In the genomic region with DNA sequence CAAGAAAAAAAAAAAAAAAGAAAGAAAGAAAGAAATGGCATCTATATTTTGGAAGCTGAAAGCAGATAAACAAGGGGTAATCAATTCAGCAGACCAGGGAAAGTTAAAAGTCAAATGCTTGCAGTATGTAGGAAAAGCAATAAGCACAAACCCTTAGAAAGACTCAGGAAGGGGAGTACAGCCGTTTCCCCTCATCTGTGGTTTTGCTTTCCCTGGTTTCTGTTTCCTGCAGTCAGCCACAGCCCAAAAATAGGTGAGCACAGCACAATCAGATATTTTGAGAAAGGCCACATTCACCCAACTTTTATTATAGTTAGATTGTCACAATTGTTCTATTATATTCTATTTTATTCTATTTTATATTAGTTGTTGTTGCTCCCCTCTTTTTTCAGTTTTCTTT, we compare ENCODE assay signal across 11 cellular contexts.
"Had no signal": no experiment of that assay in that cellular context is flagged by ENCODE, and none has a peak within 500 bp of the region (broad histone marks: within the 10 kb centered on the region; RNA-seq: fewer than 3 reads in every experiment).

No MANE protein-coding gene starts in this region.

- ATAC-seq: activated naive CD4-positive, alpha-beta T cell treated with anti-CD3 and anti-CD28 coated beads, Interleukin-2, amount 50 U/mL, for 72 hours had no signal

- DNase-seq: activated T-cell treated with anti-CD3 and anti-CD28 coated beads for 4 hours; anterior cingulate cortex; endodermal cell; erythroblast; hypothalamus; naive B cell; stimulated activated CD4-positive, alpha-beta T cell treated with anti-CD3 and anti-CD28 coated beads, Interleukin-15, amount 100 ng/mL, for 24 hours; stimulated activated CD4-positive, alpha-beta T cell treated with anti-CD3 and anti-CD28 coated beads, Interleukin-4, amount 100 ng/mL, for 24 hours had no signal

- H3K4me3 ChIP-seq: thoracic aorta had no signal

- H3K36me3 ChIP-seq: thoracic aorta had no signal

- H3K27ac ChIP-seq: thoracic aorta, VCaP had no signal
